Comparison of ENCODE assay signal across 22 cellular contexts in the genomic region with DNA sequence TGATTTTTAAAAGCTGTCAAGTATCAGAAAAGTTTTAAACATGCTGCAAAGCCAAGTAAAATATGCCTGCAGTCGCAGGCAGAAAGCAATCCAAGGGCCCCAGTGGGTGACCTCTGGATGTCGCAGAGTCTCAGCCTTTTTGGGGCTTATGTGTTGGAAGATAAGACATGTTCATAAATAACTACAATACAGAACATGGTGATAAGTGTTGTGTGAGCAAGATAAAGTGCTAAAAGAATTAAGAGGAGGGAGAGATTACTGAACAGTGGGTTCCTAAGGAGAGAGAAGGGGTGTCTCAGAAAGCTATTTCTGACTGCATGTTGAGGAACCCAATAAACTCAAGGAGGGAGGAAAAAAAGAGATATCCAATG.
"Had no signal": no experiment of that assay in that cellular context is flagged by ENCODE, and none has a peak within 500 bp of the region (broad histone marks: within the 10 kb centered on the region; RNA-seq: fewer than 3 reads in every experiment).

No MANE protein-coding gene starts in this region.

- ATAC-seq: activated CD4-positive, alpha-beta T cell treated with anti-CD3 and anti-CD28 coated beads for 36 hours; left lobe of liver; naive thymus-derived CD4-positive, alpha-beta T cell; T-cell had no signal

- H3K4me1 Mint-ChIP-seq: activated CD4-positive, alpha-beta T cell treated with anti-CD3 and anti-CD28 coated beads for 36 hours; activated naive CD8-positive, alpha-beta T cell treated with anti-CD3 and anti-CD28 coated beads, Interleukin-2, amount 10 ng/mL, durations not matched to agents 7 days and 5 days; T-cell had no signal

- H3K27ac ChIP-seq: prostate gland, tibial artery had no signal

- DNase-seq: activated B cell treated with CpG ODN at 0.5 μM for 24 hours; activated CD4-positive, alpha-beta T cell treated with anti-CD3 and anti-CD28 coated beads for 36 hours; activated CD4-positive, alpha-beta T cell treated with anti-CD3 and anti-CD28 coated beads, Interleukin-2, amount 50 U/mL, for 4 hours; activated naive CD4-positive, alpha-beta T cell treated with Interleukin-2 at 50 U/mL for 16 hours; activated naive CD8-positive, alpha-beta T cell treated with anti-CD3 and anti-CD28 coated beads, Interleukin-2, amount 10 ng/mL, durations not matched to agents 7 days and 5 days; activated T-cell treated with anti-CD3 and anti-CD28 coated beads, Interleukin-2, amount 50 U/mL, for 48 hours; amygdala; effector CD4-positive, alpha-beta T cell; foreskin fibroblast; kidney; naive thymus-derived CD4-positive, alpha-beta T cell; stimulated activated CD4-positive, alpha-beta T cell treated with anti-CD3 and anti-CD28 coated beads, Interleukin-12 subunit alpha, Interleukin-12 subunit beta, amount 100 ng/mL, for 4 hours; stimulated activated CD4-positive, alpha-beta T cell treated with anti-CD3 and anti-CD28 coated beads, Interleukin-4, amount 100 ng/mL, for 4 hours; substantia nigra; T-cell; tibial artery had no signal

- H3K36me3 ChIP-seq: prostate gland, tibial artery had no signal

- FAIRE-seq: endometrium, kidney, TTC549 had no signal

- H3K4me1 ChIP-seq: prostate gland had no signal

- H3K27me3 Mint-ChIP-seq: activated B cell treated with CpG ODN at 0.5 μM for 24 hours had no signal

- H3K4me3 ChIP-seq: prostate gland, tibial artery had no signal

- H3K36me3 Mint-ChIP-seq: activated naive CD8-positive, alpha-beta T cell treated with anti-CD3 and anti-CD28 coated beads, Interleukin-2, amount 10 ng/mL, durations not matched to agents 7 days and 5 days; naive thymus-derived CD4-positive, alpha-beta T cell; T-cell had no signal

- H3K27me3 ChIP-seq: tibial artery had no signal

- H3K9me3 ChIP-seq: prostate gland, tibial artery had no signal

- H3K4me3 Mint-ChIP-seq: activated B cell treated with CpG ODN at 0.5 μM for 24 hours; activated CD4-positive, alpha-beta T cell treated with anti-CD3 and anti-CD28 coated beads for 36 hours; activated naive CD8-positive, alpha-beta T cell treated with anti-CD3 and anti-CD28 coated beads, Interleukin-2, amount 10 ng/mL, durations not matched to agents 7 days and 5 days; naive thymus-derived CD4-positive, alpha-beta T cell; stimulated activated naive CD8-positive, alpha-beta T cell treated with anti-CD3 and anti-CD28 coated beads, Interleukin-15, Interleukin-2, amounts not matched to agents 100 ng/mL and 50 ng/mL, for 24 hours; T-cell; T-helper 2 cell treated with Interferon-gamma antibody and Interleukin-4, amounts not matched to agents 5 μg/mL and 100 μg/mL, for 36 hours had no signal

- H3K9me3 Mint-ChIP-seq: activated naive CD8-positive, alpha-beta T cell treated with anti-CD3 and anti-CD28 coated beads, Interleukin-2, amount 10 ng/mL, durations not matched to agents 7 days and 5 days; stimulated activated naive CD8-positive, alpha-beta T cell treated with anti-CD3 and anti-CD28 coated beads, Interleukin-15, Interleukin-2, amounts not matched to agents 100 ng/mL and 50 ng/mL, for 24 hours; T-cell; T-helper 2 cell treated with Interferon-gamma antibody and Interleukin-4, amounts not matched to agents 5 μg/mL and 100 μg/mL, for 36 hours had no signal

- H3K27ac Mint-ChIP-seq: activated CD4-positive, alpha-beta T cell treated with anti-CD3 and anti-CD28 coated beads for 36 hours; activated naive CD8-positive, alpha-beta T cell treated with anti-CD3 and anti-CD28 coated beads, Interleukin-2, amount 10 ng/mL, durations not matched to agents 7 days and 5 days; naive thymus-derived CD4-positive, alpha-beta T cell; stimulated activated naive CD8-positive, alpha-beta T cell treated with anti-CD3 and anti-CD28 coated beads, Interleukin-15, Interleukin-2, amounts not matched to agents 100 ng/mL and 50 ng/mL, for 24 hours; T-cell; T-helper 2 cell treated with Interferon-gamma antibody and Interleukin-4, amounts not matched to agents 5 μg/mL and 100 μg/mL, for 36 hours had no signal
